Comparison of ENCODE assay signal across 30 cellular contexts in genomic region chr1:242743983-242744780, GRCh38.
"Had no signal": no experiment of that assay in that cellular context is flagged by ENCODE, and none has a peak within 500 bp of the region (broad histone marks: within the 10 kb centered on the region; RNA-seq: fewer than 3 reads in every experiment).

No MANE protein-coding gene starts in this region.

- H3K27ac Mint-ChIP-seq: activated naive CD4-positive, alpha-beta T cell treated with anti-CD3 and anti-CD28 coated beads for 36 hours; activated naive CD8-positive, alpha-beta T cell treated with anti-CD3 and anti-CD28 coated beads, Interleukin-2, amount 10 ng/mL, durations not matched to agents 7 days and 5 days; endodermal cell; naive thymus-derived CD8-positive, alpha-beta T cell; stimulated activated memory B cell treated with anti-CD40 and anti-IgM and Interleukin-4, amounts not matched to agents 10 μg/mL and 1 μg/mL and 100 μg/mL, for 72 hours; stimulated activated naive CD8-positive, alpha-beta T cell treated with anti-CD3 and anti-CD28 coated beads, Interleukin-15, amount 100 ng/mL, for 72 hours; T-helper 1 cell treated with Interleukin-12 subunit alpha and Interleukin-12 subunit beta and Interleukin-4 antibody, amounts not matched to agents 30 μg/mL and 1 μg/mL, for 36 hours had no signal

- H3K4me3 Mint-ChIP-seq: activated naive CD4-positive, alpha-beta T cell treated with anti-CD3 and anti-CD28 coated beads for 36 hours; activated naive CD8-positive, alpha-beta T cell treated with anti-CD3 and anti-CD28 coated beads, Interleukin-2, amount 10 ng/mL, durations not matched to agents 7 days and 5 days; endodermal cell; mesothelial cell of epicardium; naive thymus-derived CD8-positive, alpha-beta T cell; stimulated activated memory B cell treated with anti-CD40 and anti-IgM and Interleukin-4, amounts not matched to agents 10 μg/mL and 1 μg/mL and 100 μg/mL, for 72 hours; stimulated activated naive CD8-positive, alpha-beta T cell treated with anti-CD3 and anti-CD28 coated beads, Interleukin-15, amount 100 ng/mL, for 72 hours; T-helper 1 cell treated with Interleukin-12 subunit alpha and Interleukin-12 subunit beta and Interleukin-4 antibody, amounts not matched to agents 30 μg/mL and 1 μg/mL, for 36 hours had no signal

- H3K9me3 ChIP-seq: ascending aorta, thyroid gland, upper lobe of right lung had no signal

- H3K36me3 ChIP-seq: ascending aorta, brain microvascular endothelial cell, thyroid gland, upper lobe of right lung had no signal

- H3K27me3 Mint-ChIP-seq: activated naive CD8-positive, alpha-beta T cell treated with anti-CD3 and anti-CD28 coated beads, Interleukin-2, amount 10 ng/mL, durations not matched to agents 7 days and 5 days; stimulated activated memory B cell treated with anti-CD40 and anti-IgM and Interleukin-4, amounts not matched to agents 10 μg/mL and 1 μg/mL and 100 μg/mL, for 72 hours; stimulated activated naive CD8-positive, alpha-beta T cell treated with anti-CD3 and anti-CD28 coated beads, Interleukin-15, amount 100 ng/mL, for 72 hours had no signal

- H3K4me1 ChIP-seq: ascending aorta, thyroid gland, upper lobe of right lung had no signal

- H3K4me3 ChIP-seq: ascending aorta, thyroid gland, upper lobe of right lung had no signal

- ATAC-seq: esophagus mucosa; left cardiac atrium; left ventricle myocardium superior; naive thymus-derived CD8-positive, alpha-beta T cell; right cardiac atrium; stimulated activated memory B cell treated with anti-CD40 and anti-IgM and Interleukin-4, amounts not matched to agents 10 μg/mL and 1 μg/mL and 100 μg/mL, for 72 hours; stimulated activated naive CD8-positive, alpha-beta T cell treated with anti-CD3 and anti-CD28 coated beads, Interleukin-15, amount 100 ng/mL, for 72 hours; upper lobe of right lung had no signal

- DNase-seq: activated CD4-positive, alpha-beta T cell treated with anti-CD3 and anti-CD28 coated beads for 4 hours; activated CD4-positive, alpha-beta T cell treated with anti-CD3 and anti-CD28 coated beads, Interleukin-2, amount 50 U/mL, for 4 hours; activated effector memory CD4-positive, alpha-beta T cell treated with Interleukin-2 at 50 U/mL for 16 hours; activated naive CD4-positive, alpha-beta T cell treated with anti-CD3 and anti-CD28 coated beads for 36 hours; activated naive CD8-positive, alpha-beta T cell treated with anti-CD3 and anti-CD28 coated beads, Interleukin-2, amount 10 ng/mL, durations not matched to agents 7 days and 5 days; activated T-cell treated with anti-CD3 and anti-CD28 coated beads for 4 hours; brain microvascular endothelial cell; endodermal cell; foreskin fibroblast; head of caudate nucleus; hippocampal formation; left cardiac atrium; left ventricle myocardium superior; naive thymus-derived CD8-positive, alpha-beta T cell; right cardiac atrium; small intestine; stimulated activated CD4-positive, alpha-beta T cell treated with anti-CD3 and anti-CD28 coated beads, Interleukin-4, amount 100 ng/mL, for 4 hours; stimulated activated CD8-positive, alpha-beta memory T cell treated with anti-CD3 and anti-CD28 coated beads, Interleukin-4, amount 100 ng/mL, for 48 hours; stimulated activated naive CD8-positive, alpha-beta T cell treated with anti-CD3 and anti-CD28 coated beads, Interleukin-15, amount 100 ng/mL, for 72 hours; T-helper 9 cell; thyroid gland; upper lobe of right lung had no signal

- H3K4me1 Mint-ChIP-seq: activated naive CD8-positive, alpha-beta T cell treated with anti-CD3 and anti-CD28 coated beads, Interleukin-2, amount 10 ng/mL, durations not matched to agents 7 days and 5 days; endodermal cell; stimulated activated naive CD8-positive, alpha-beta T cell treated with anti-CD3 and anti-CD28 coated beads, Interleukin-15, amount 100 ng/mL, for 72 hours had no signal

- H3K27ac ChIP-seq: ascending aorta, brain microvascular endothelial cell, thyroid gland, upper lobe of right lung, VCaP had no signal

- H3K27me3 ChIP-seq: ascending aorta, brain microvascular endothelial cell, thyroid gland, upper lobe of right lung had no signal

- H3K36me3 Mint-ChIP-seq: activated naive CD8-positive, alpha-beta T cell treated with anti-CD3 and anti-CD28 coated beads, Interleukin-2, amount 10 ng/mL, durations not matched to agents 7 days and 5 days had no signal

- FAIRE-seq: keratinocyte, small intestine, TTC549 had no signal
